Comparison of ENCODE assay signal across 1 cellular context in the genomic region with DNA sequence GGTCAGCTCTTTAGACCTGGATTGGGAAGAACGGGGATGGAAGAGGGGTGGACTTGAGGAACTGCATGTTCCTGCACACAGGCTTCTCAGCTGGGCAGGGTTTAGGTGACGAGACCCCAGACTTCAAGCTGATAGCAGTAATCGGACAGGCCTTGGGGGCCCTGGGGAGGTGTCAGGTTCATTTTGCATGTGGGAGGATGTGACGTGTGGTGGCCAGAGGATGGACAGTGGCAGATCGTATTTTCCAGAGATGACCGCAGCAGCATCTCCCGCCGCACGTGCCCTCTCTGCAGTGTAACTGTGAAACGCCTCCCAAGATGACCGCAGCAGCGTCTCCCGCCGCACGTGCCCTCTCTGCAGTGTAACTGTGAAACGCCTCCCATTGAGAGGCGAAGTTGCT.
A peak's percentile ranks its signal among the peaks of the same experiment; 100 is the strongest.
TF ChIP-seq lines count a peak whose summit lies in the region.

No MANE protein-coding gene starts in this region.

TF ChIP-seq in HepG2, 621 proteins besides CTCF, POLR2A, EP300 and RAD21:
- TF ChIP-seq ZNF768 (CRISPR knock-in tag; IDR thresholded peaks at IDR 0.05): 0 out of 2 replicates have a peak, but pooled peaks have one; percentile 18
- TF ChIP-seq, protein P1, sequence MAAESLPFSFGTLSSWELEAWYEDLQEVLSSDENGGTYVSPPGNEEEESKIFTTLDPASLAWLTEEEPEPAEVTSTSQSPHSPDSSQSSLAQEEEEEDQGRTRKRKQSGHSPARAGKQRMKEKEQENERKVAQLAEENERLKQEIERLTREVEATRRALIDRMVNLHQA (CRISPR knock-in tag; IDR thresholded peaks at IDR 0.05): no peak
- TF ChIP-seq THAP11 (CRISPR knock-in tag; IDR thresholded peaks at IDR 0.05): no peak
- TF ChIP-seq PRPF4 (IDR thresholded peaks at IDR 0.05; ENCODE audit: low read depth, low read length, poor library complexity, severe bottlenecking): no peak
- TF ChIP-seq ZFP82 (CRISPR knock-in tag; IDR thresholded peaks at IDR 0.05; ENCODE audit: borderline replicate concordance): no peak
- TF ChIP-seq, protein P2, sequence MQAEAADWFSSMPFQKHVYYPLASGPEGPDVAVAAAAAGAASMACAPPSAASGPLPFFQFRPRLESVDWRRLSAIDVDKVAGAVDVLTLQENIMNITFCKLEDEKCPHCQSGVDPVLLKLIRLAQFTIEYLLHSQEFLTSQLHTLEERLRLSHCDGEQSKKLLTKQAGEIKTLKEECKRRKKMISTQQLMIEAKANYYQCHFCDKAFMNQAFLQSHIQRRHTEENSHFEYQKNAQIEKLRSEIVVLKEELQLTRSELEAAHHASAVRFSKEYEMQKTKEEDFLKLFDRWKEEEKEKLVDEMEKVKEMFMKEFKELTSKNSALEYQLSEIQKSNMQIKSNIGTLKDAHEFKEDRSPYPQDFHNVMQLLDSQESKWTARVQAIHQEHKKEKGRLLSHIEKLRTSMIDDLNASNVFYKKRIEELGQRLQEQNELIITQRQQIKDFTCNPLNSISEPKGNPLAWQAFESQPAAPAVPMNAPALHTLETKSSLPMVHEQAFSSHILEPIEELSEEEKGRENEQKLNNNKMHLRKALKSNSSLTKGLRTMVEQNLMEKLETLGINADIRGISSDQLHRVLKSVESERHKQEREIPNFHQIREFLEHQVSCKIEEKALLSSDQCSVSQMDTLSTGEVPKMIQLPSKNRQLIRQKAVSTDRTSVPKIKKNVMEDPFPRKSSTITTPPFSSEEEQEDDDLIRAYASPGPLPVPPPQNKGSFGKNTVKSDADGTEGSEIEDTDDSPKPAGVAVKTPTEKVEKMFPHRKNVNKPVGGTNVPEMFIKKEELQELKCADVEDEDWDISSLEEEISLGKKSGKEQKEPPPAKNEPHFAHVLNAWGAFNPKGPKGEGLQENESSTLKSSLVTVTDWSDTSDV (CRISPR knock-in tag; IDR thresholded peaks at IDR 0.05): no peak
- TF ChIP-seq NFE2L1 (CRISPR knock-in tag; IDR thresholded peaks at IDR 0.05; ENCODE audit: borderline replicate concordance): no peak
- TF ChIP-seq ZNF30 (CRISPR knock-in tag; IDR thresholded peaks at IDR 0.05): no peak
- no peak for TF ChIP-seq CCAR2 (optimal IDR thresholded peaks at IDR 0.05; ENCODE audit: low read depth, low read length)
- TF ChIP-seq ZNF75D (CRISPR knock-in tag; IDR thresholded peaks at IDR 0.05; ENCODE audit: borderline replicate concordance): peak; percentile 44; the same call in 1 of the 2 replicates
- no peak for TF ChIP-seq HMG20B (CRISPR knock-in tag; conservative IDR thresholded peaks at IDR 0.05)
- TF ChIP-seq, protein P3, sequence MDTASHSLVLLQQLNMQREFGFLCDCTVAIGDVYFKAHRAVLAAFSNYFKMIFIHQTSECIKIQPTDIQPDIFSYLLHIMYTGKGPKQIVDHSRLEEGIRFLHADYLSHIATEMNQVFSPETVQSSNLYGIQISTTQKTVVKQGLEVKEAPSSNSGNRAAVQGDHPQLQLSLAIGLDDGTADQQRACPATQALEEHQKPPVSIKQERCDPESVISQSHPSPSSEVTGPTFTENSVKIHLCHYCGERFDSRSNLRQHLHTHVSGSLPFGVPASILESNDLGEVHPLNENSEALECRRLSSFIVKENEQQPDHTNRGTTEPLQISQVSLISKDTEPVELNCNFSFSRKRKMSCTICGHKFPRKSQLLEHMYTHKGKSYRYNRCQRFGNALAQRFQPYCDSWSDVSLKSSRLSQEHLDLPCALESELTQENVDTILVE (CRISPR knock-in tag; IDR thresholded peaks at IDR 0.05): no peak
- peak; percentile 13; the same call in 1 of the 2 replicates for TF ChIP-seq POGZ (CRISPR knock-in tag; IDR thresholded peaks at IDR 0.05)
TF ChIP-seq in HepG2: peak in this region for 3.
